13 cellular contexts compared by ENCODE assay signal in the genomic region with DNA sequence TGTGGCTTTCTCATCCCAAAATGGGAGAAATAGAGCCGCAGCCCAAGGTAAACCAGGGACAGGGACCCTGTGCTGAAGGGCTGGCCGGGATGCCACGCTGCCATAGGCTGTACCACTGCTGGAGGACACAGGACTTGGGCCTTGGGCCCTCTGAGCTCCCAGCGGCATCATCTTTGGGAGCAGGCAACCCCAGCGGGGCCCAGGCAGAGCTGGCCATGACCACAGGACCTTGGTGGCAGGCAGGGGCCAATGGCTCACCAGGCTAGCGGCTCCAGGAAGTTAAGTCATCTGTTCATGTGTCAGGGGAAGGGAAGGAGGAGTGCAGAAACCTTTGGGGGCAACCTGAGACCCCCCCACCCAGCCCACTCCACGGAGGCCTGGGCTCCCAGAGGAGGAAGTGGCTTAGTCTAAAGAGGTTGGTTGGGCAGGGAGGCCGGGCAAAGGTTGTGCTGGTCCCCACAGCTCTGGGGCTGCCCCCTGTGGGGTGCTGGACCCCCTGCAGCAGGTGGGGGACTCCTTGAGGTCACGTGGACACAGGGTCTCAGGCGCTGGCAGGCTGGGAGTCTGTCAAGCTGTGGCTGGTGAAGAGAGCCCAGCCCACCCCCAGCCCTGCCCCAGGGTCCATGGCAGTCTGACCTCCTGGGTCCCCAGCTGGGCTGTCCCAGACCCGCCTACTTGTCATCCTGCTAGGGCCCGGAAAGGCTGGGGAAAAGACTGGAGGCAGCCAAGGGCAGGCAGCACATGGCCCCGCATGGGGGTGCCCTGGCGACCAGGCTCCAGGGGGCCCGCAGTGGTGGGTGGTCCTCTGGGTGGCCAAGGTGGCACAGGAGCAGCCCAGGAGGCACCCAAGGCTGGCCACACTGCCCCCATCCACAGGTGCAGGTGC.
"Had no signal": no experiment of that assay in that cellular context is flagged by ENCODE, and none has a peak within 500 bp of the region (broad histone marks: within the 10 kb centered on the region; RNA-seq: fewer than 3 reads in every experiment).

No MANE protein-coding gene starts in this region.

- H3K27me3 ChIP-seq: breast epithelium, foreskin keratinocyte, left lung had no signal

- H3K27me3 Mint-ChIP-seq: activated naive CD4-positive, alpha-beta T cell treated with anti-CD3 and anti-CD28 coated beads, Interleukin-2, amount 50 U/mL, for 24 hours had no signal

- H3K36me3 Mint-ChIP-seq: activated naive CD4-positive, alpha-beta T cell treated with anti-CD3 and anti-CD28 coated beads, Interleukin-2, amount 50 U/mL, for 24 hours; stimulated activated effector memory CD8-positive, alpha-beta T cell treated with anti-CD3 and anti-CD28 coated beads, Interleukin-12 subunit alpha, Interleukin-12 subunit beta, amount 100 ng/mL, for 72 hours had no signal

- H3K9me3 Mint-ChIP-seq: activated naive CD4-positive, alpha-beta T cell treated with anti-CD3 and anti-CD28 coated beads, Interleukin-2, amount 50 U/mL, for 24 hours; activated T-helper 2 cell treated with anti-CD3 and anti-CD28 coated beads, Interferon-gamma antibody, Interleukin-2, Interleukin-4, amounts not matched to agents 10 μg/mL and 5 μg/mL and 100 μg/mL, durations not matched to agents 14 hours and 24 hours and 36 hours; stimulated activated effector memory CD8-positive, alpha-beta T cell treated with anti-CD3 and anti-CD28 coated beads, Interleukin-12 subunit alpha, Interleukin-12 subunit beta, amount 100 ng/mL, for 72 hours had no signal

- H3K9me3 ChIP-seq: breast epithelium, left lung, tibial artery had no signal

- H3K4me1 ChIP-seq: breast epithelium, foreskin keratinocyte, left lung, tibial artery had no signal

- H3K4me1 Mint-ChIP-seq: activated naive CD4-positive, alpha-beta T cell treated with anti-CD3 and anti-CD28 coated beads, Interleukin-2, amount 50 U/mL, for 24 hours; stimulated activated effector memory CD8-positive, alpha-beta T cell treated with anti-CD3 and anti-CD28 coated beads, Interleukin-12 subunit alpha, Interleukin-12 subunit beta, amount 100 ng/mL, for 72 hours had no signal

- H3K4me3 Mint-ChIP-seq: activated CD8-positive, alpha-beta T cell treated with anti-CD3 and anti-CD28 coated beads, Interleukin-2, amount 10 ng/mL, durations not matched to agents 7 days and 5 days; activated naive CD4-positive, alpha-beta T cell treated with anti-CD3 and anti-CD28 coated beads, Interleukin-2, amount 50 U/mL, for 24 hours; stimulated activated effector memory CD8-positive, alpha-beta T cell treated with anti-CD3 and anti-CD28 coated beads, Interleukin-12 subunit alpha, Interleukin-12 subunit beta, amount 100 ng/mL, for 72 hours had no signal

- H3K27ac ChIP-seq: breast epithelium, foreskin keratinocyte, left lung, tibial artery had no signal

- H3K36me3 ChIP-seq: breast epithelium, left lung, tibial artery had no signal

- DNase-seq: activated CD8-positive, alpha-beta T cell treated with anti-CD3 and anti-CD28 coated beads, Interleukin-2, amount 10 ng/mL, durations not matched to agents 7 days and 5 days; anterior cingulate cortex; foreskin keratinocyte; mesendoderm; T-helper 9 cell had no signal

- ATAC-seq: activated CD8-positive, alpha-beta T cell treated with anti-CD3 and anti-CD28 coated beads, Interleukin-2, amount 10 ng/mL, durations not matched to agents 7 days and 5 days; foreskin keratinocyte; left lung; stimulated activated effector memory CD8-positive, alpha-beta T cell treated with anti-CD3 and anti-CD28 coated beads, Interleukin-12 subunit alpha, Interleukin-12 subunit beta, amount 100 ng/mL, for 72 hours had no signal

- H3K4me3 ChIP-seq: breast epithelium, left lung, smooth muscle cell, tibial artery had no signal

- H3K27ac Mint-ChIP-seq: activated CD8-positive, alpha-beta T cell treated with anti-CD3 and anti-CD28 coated beads, Interleukin-2, amount 10 ng/mL, durations not matched to agents 7 days and 5 days; activated naive CD4-positive, alpha-beta T cell treated with anti-CD3 and anti-CD28 coated beads, Interleukin-2, amount 50 U/mL, for 24 hours; activated T-helper 2 cell treated with anti-CD3 and anti-CD28 coated beads, Interferon-gamma antibody, Interleukin-2, Interleukin-4, amounts not matched to agents 10 μg/mL and 5 μg/mL and 100 μg/mL, durations not matched to agents 14 hours and 24 hours and 36 hours; stimulated activated effector memory CD8-positive, alpha-beta T cell treated with anti-CD3 and anti-CD28 coated beads, Interleukin-12 subunit alpha, Interleukin-12 subunit beta, amount 100 ng/mL, for 72 hours had no signal

- H3K4me2 ChIP-seq: smooth muscle cell had no signal

- FAIRE-seq: islet of Langerhans had no signal
